In the genomic region with DNA sequence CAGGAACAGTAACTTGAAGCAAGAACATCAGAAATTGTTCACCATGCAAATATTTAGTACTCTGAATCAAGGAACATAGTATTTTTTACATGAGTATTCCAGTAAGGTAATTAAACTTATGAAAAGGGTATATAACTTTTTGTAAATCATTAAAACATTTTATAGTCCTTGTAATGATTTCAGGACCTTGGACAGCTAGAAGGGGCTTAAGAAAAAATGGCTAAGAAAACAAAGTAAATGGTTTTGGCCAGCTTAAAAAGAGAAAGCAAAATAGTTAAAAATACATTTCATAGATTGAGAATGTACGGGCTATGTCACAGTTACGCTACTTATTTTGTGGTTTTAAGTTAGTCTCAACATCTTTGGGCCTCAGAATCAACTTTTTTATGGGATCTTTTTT, we compare ENCODE assay signal across 2 cellular contexts.
A peak's percentile ranks its signal among the peaks of the same experiment; 100 is the strongest.
TF ChIP-seq lines count a peak whose summit lies in the region.

No MANE protein-coding gene starts in this region.

TF ChIP-seq in GM12891, 5 proteins besides CTCF, POLR2A, EP300 and RAD21:
- no peak for TF ChIP-seq SPI1 (IDR thresholded peaks at IDR 0.05; ENCODE audit: low read depth, low read length)
- TF ChIP-seq POLR2AphosphoS5 (IDR thresholded peaks at IDR 0.05; ENCODE audit: low read depth, low read length) = no peak
- no peak for TF ChIP-seq POU2F2 (IDR thresholded peaks at IDR 0.05; ENCODE audit: low read depth, low read length)
- no peak for TF ChIP-seq PAX5 (IDR thresholded peaks at IDR 0.05; ENCODE audit: insufficient read depth, low read length, severe bottlenecking)
- no peak for TF ChIP-seq TAF1 (IDR thresholded peaks at IDR 0.05; ENCODE audit: low read depth, low read length)

TF ChIP-seq in K562, 482 proteins besides CTCF, POLR2A, EP300 and RAD21:
- TF ChIP-seq EHMT2 (IDR thresholded peaks at IDR 0.05) (0 out of 2 replicates have a peak, but pooled peaks have one; percentile 51), ZNF589 (CRISPR knock-in tag; IDR thresholded peaks at IDR 0.05; ENCODE audit: low read depth) (no peak), BDP1 (IDR thresholded peaks at IDR 0.05; ENCODE audit: insufficient read depth, insufficient read length) (no peak), CHD1 (IDR thresholded peaks at IDR 0.05; ENCODE audit: low read length) (no peak), ATF1 (CRISPR knock-in tag; IDR thresholded peaks at IDR 0.05) (no peak), ATF1 (tag; IDR thresholded peaks at IDR 0.05) (no peak), MIER1 (IDR thresholded peaks at IDR 0.05; ENCODE audit: low read depth) (peak; percentile 79), CHD4 (IDR thresholded peaks at IDR 0.05; ENCODE audit: insufficient read depth, insufficient replicate concordance, low read depth, low read length, poor library complexity, severe bottlenecking) (no peak)
- TF ChIP-seq, protein P1, sequence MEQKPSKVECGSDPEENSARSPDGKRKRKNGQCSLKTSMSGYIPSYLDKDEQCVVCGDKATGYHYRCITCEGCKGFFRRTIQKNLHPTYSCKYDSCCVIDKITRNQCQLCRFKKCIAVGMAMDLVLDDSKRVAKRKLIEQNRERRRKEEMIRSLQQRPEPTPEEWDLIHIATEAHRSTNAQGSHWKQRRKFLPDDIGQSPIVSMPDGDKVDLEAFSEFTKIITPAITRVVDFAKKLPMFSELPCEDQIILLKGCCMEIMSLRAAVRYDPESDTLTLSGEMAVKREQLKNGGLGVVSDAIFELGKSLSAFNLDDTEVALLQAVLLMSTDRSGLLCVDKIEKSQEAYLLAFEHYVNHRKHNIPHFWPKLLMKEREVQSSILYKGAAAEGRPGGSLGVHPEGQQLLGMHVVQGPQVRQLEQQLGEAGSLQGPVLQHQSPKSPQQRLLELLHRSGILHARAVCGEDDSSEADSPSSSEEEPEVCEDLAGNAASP (IDR thresholded peaks at IDR 0.05) = no peak
- TF ChIP-seq, protein P2, sequence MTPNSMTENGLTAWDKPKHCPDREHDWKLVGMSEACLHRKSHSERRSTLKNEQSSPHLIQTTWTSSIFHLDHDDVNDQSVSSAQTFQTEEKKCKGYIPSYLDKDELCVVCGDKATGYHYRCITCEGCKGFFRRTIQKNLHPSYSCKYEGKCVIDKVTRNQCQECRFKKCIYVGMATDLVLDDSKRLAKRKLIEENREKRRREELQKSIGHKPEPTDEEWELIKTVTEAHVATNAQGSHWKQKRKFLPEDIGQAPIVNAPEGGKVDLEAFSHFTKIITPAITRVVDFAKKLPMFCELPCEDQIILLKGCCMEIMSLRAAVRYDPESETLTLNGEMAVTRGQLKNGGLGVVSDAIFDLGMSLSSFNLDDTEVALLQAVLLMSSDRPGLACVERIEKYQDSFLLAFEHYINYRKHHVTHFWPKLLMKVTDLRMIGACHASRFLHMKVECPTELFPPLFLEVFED (CRISPR knock-in tag; conservative IDR thresholded peaks at IDR 0.05) = no peak
